ENCODE assay signal across 23 cellular contexts in genomic region chr15:76187151-76187550, GRCh38.
"Had no signal": no experiment of that assay in that cellular context is flagged by ENCODE, and none has a peak within 500 bp of the region (broad histone marks: within the 10 kb centered on the region; RNA-seq: fewer than 3 reads in every experiment).

No MANE protein-coding gene starts in this region.

- H3K4me3 Mint-ChIP-seq: mesothelial cell of epicardium had no signal

- ATAC-seq: foreskin keratinocyte, gastroesophageal sphincter, heart right ventricle, left colon, left lung, left ventricle myocardium superior, lower lobe of right lung, mucosa of descending colon had no signal

- FAIRE-seq: colon, endothelial cell of umbilical vein, frontal cortex, islet of Langerhans, kidney had no signal

- H3K36me3 ChIP-seq: esophagus muscularis mucosa, gastroesophageal sphincter, heart right ventricle, left lung, lower lobe of right lung had no signal

- H3K9me3 Mint-ChIP-seq: mesothelial cell of epicardium had no signal

- H3K27ac ChIP-seq: coronary artery, dorsolateral prefrontal cortex, esophagus muscularis mucosa, foreskin keratinocyte, gastroesophageal sphincter, heart right ventricle, left lung, lower lobe of right lung had no signal

- DNase-seq: dermis blood vessel endothelial cell; dorsolateral prefrontal cortex; effector CD4-positive, alpha-beta T cell; effector memory CD4-positive, alpha-beta T cell; foreskin keratinocyte; heart right ventricle; hippocampal formation; kidney; kidney glomerular epithelial cell; left colon; left lung; left ventricle myocardium superior; lower lobe of right lung; mesenchymal stem cell; mucosa of descending colon had no signal

- H3K9me3 ChIP-seq: esophagus muscularis mucosa, gastroesophageal sphincter, heart right ventricle, left lung, lower lobe of right lung, mucosa of descending colon had no signal

- H3K27ac Mint-ChIP-seq: mesothelial cell of epicardium had no signal

- H3K36me3 Mint-ChIP-seq: mesothelial cell of epicardium had no signal

- H3K4me3 ChIP-seq: coronary artery, dorsolateral prefrontal cortex, esophagus muscularis mucosa, gastroesophageal sphincter, heart right ventricle, left lung, lower lobe of right lung, mucosa of descending colon had no signal
